14 cellular contexts compared by ENCODE assay signal in genomic region chr10:74290703-74291102, GRCh38.
DNase-seq lines count a peak whose midpoint lies in the region; ATAC-seq and TF ChIP-seq lines count a peak whose summit lies in the region.
"Had no signal": no experiment of that assay in that cellular context is flagged by ENCODE, and none has a peak within 500 bp of the region (broad histone marks: within the 10 kb centered on the region; RNA-seq: fewer than 3 reads in every experiment).

No MANE protein-coding gene starts in this region.

- peaks cover 0 to 5% of the 10 kb centered on the region in 2 donors for H3K4me1 ChIP-seq in left lung
- peaks cover 10% of the 10 kb centered on the region for H3K4me1 ChIP-seq in vagina
- H3K4me1 ChIP-seq: testis had no signal

- H3K9me3 ChIP-seq in left lung = no peaks in the 10 kb centered on the region
- no peaks in the 10 kb centered on the region for H3K9me3 ChIP-seq in vagina
- H3K9me3 ChIP-seq: psoas muscle, testis had no signal

- H3K4me3 ChIP-seq in cardiac fibroblast (replicated peaks in 1 of 2; ENCODE audit: low read depth in 2 of 2, low read length in 2 of 2) (no peak overlapping the region), left lung (no peak overlapping the region), vagina (no peak overlapping the region)
- H3K4me3 ChIP-seq: psoas muscle, testis had no signal

- ATAC-seq in Right ventricle myocardium superior (ENCODE audit: poor library complexity) (peak; percentile 71), Right ventricle myocardium inferior (no peak), left lung (peak; percentile 66)
- ATAC-seq: activated CD4-positive, CD25-positive, alpha-beta regulatory T cell treated with anti-CD3 and anti-CD28 coated beads, Interleukin-2, amount 50 U/mL, for 24 hours; psoas muscle had no signal

- H3K27me3 ChIP-seq in left lung (no peaks in the 10 kb centered on the region), vagina (no peaks in the 10 kb centered on the region)
- H3K27me3 ChIP-seq: testis had no signal

- H3K36me3 ChIP-seq in left lung (no peaks in the 10 kb centered on the region), vagina (no peaks in the 10 kb centered on the region)

- DNase-seq in Right ventricle myocardium superior = no peak
- no peak for DNase-seq in Right ventricle myocardium inferior (ENCODE audit: missing footprints)
- peak; percentile 71 to 80 for DNase-seq in cardiac fibroblast (ENCODE audit: low read depth in 2 of 2)
- no peak for DNase-seq in left lung
- DNase-seq in vagina (ENCODE audit: extremely low spot score in 2 of 2) = no peak
- DNase-seq in activated T-cell treated with anti-CD3 and anti-CD28 coated beads, Interleukin-2, amount 50 U/mL, for 48 hours = no peak
- no peak for DNase-seq in 8988T
- no peak for DNase-seq in NCI-H146 (lab: John Stamatoyannopoulos, UW)
- DNase-seq: glutamatergic neuron, MM.1S, NCI-H526, psoas muscle, testis had no signal

- intact Hi-C loops in Right ventricle myocardium superior (cut with DNase I) (no loop called here), Right ventricle myocardium inferior (cut with DNase I) (loop anchor here (5.0 kb wide), 1 partner anchor 302 kb away; no protein-coding TSS in a partner anchor), left lung (cut with DNase I) (no loop called here), vagina (cut with DNase I) (no loop called here)

- TF ChIP-seq CTCF in cardiac fibroblast (IDR thresholded peaks at IDR 0.05; ENCODE audit: low read depth, low read length) (no peak), left lung (IDR thresholded peaks at IDR 0.05) (no peak), vagina (IDR thresholded peaks at IDR 0.05) (no peak)

- no peak for TF ChIP-seq POLR2A in vagina (IDR thresholded peaks at IDR 0.05)

- H3K27ac ChIP-seq in left lung (peak overlapping the region in 1 of 2 donors; percentile 77), vagina (peak overlapping the region; percentile 58)
- H3K27ac ChIP-seq: psoas muscle had no signal

Comparison
In these comparisons a context has a peak if more than half of its experiments do, and no peak if none do; other contexts are left out.
1. DNase-seq: peak in cardiac fibroblast (2 of 2); none in Right ventricle myocardium superior (single experiment), Right ventricle myocardium inferior (single experiment), left lung (0 of 2), vagina (0 of 2), activated T-cell treated with anti-CD3 and anti-CD28 coated beads, Interleukin-2, amount 50 U/mL, for 48 hours (0 of 2), 8988T (single experiment) and NCI-H146 (single experiment).